In genomic region chr17:10051112-10051511, GRCh38 we compare ENCODE assay signal across 12 cellular contexts.
A peak's percentile ranks its signal among the peaks of the same experiment; 100 is the strongest.
DNase-seq lines count a peak whose midpoint lies in the region; ATAC-seq and TF ChIP-seq lines count a peak whose summit lies in the region.
"Had no signal": no experiment of that assay in that cellular context is flagged by ENCODE, and none has a peak within 500 bp of the region (broad histone marks: within the 10 kb centered on the region; RNA-seq: fewer than 3 reads in every experiment).

No MANE protein-coding gene starts in this region.

- H3K4me3 ChIP-seq in GM06990 (replicated peaks; ENCODE audit: low read depth, low read length) (peak overlapping the region; percentile 60), skeletal muscle tissue (ENCODE audit: low read length in 3 of 3) (no peak overlapping the region)
- H3K4me3 ChIP-seq: skin epidermis had no signal

- H3K36me3 ChIP-seq in GM06990 (ENCODE audit: control insufficient read depth, insufficient read depth, low read length) (no peaks in the 10 kb centered on the region), skeletal muscle tissue (ENCODE audit: control insufficient read depth in 3 of 3, insufficient read depth in 3 of 3, low read length in 3 of 3) (peaks cover 0 to 2% (median 0%) of the 10 kb centered on the region in 3 donors)

- CTCF ChIA-PET in activated CD8-positive, alpha-beta memory T cell treated with anti-CD3 and anti-CD28 coated beads, Interleukin-2, amount 10 ng/mL, durations not matched to agents 7 days and 5 days (lab: Charles Lee): no interaction called here

- no peaks in the 10 kb centered on the region for H3K9me3 Mint-ChIP-seq in effector memory CD8-positive, alpha-beta T cell
- peaks cover 3% of the 10 kb centered on the region for H3K9me3 Mint-ChIP-seq in activated CD8-positive, alpha-beta memory T cell treated with anti-CD3 and anti-CD28 coated beads, Interleukin-2, amount 10 ng/mL, durations not matched to agents 7 days and 5 days (ENCODE audit: low read depth)

- peak; percentile 14 for ATAC-seq in HG03558 (IDR thresholded peaks at IDR 0.05; ENCODE audit: extremely low read depth, unreplicated experiment)
- ATAC-seq in effector memory CD8-positive, alpha-beta T cell (replicated peaks): no peak
- ATAC-seq in activated CD8-positive, alpha-beta memory T cell treated with anti-CD3 and anti-CD28 coated beads, Interleukin-2, amount 10 ng/mL, durations not matched to agents 7 days and 5 days: no peak

- H3K27me3 Mint-ChIP-seq in effector memory CD8-positive, alpha-beta T cell: no peaks in the 10 kb centered on the region
- H3K27me3 Mint-ChIP-seq in activated CD8-positive, alpha-beta memory T cell treated with anti-CD3 and anti-CD28 coated beads, Interleukin-2, amount 10 ng/mL, durations not matched to agents 7 days and 5 days: no peaks in the 10 kb centered on the region

- peak overlapping the region; percentile 82 to 89 for H3K27ac Mint-ChIP-seq in effector memory CD8-positive, alpha-beta T cell
- no peak overlapping the region for H3K27ac Mint-ChIP-seq in activated CD8-positive, alpha-beta memory T cell treated with anti-CD3 and anti-CD28 coated beads, Interleukin-2, amount 10 ng/mL, durations not matched to agents 7 days and 5 days

- peaks cover 0 to 4% (median 0%) of the 10 kb centered on the region in 3 donors for H3K9me3 ChIP-seq in skeletal muscle tissue (ENCODE audit: control insufficient read depth in 3 of 3, low read length in 3 of 3)

- H3K27me3 ChIP-seq in GM06990 (replicated peaks; ENCODE audit: control insufficient read depth, insufficient read depth, low read length) (no peaks in the 10 kb centered on the region), skeletal muscle tissue (ENCODE audit: control insufficient read depth in 3 of 3, insufficient read depth in 3 of 3, low read length in 3 of 3) (peaks cover 0 to 2% (median 0%) of the 10 kb centered on the region in 3 donors)

- peak overlapping the region; percentile 49 to 56 for H3K4me3 Mint-ChIP-seq in effector memory CD8-positive, alpha-beta T cell
- H3K4me3 Mint-ChIP-seq in activated CD8-positive, alpha-beta memory T cell treated with anti-CD3 and anti-CD28 coated beads, Interleukin-2, amount 10 ng/mL, durations not matched to agents 7 days and 5 days: no peak overlapping the region

- TF ChIP-seq CTCF in GM06990 (IDR thresholded peaks at IDR 0.05; ENCODE audit: insufficient read depth, low read length, poor library complexity, severe bottlenecking): no peak

- H3K4me1 Mint-ChIP-seq in effector memory CD8-positive, alpha-beta T cell (ENCODE audit: low read depth in 2 of 2): peaks cover 44 to 46% of the 10 kb centered on the region in 2 donors
- H3K4me1 Mint-ChIP-seq in activated CD8-positive, alpha-beta memory T cell treated with anti-CD3 and anti-CD28 coated beads, Interleukin-2, amount 10 ng/mL, durations not matched to agents 7 days and 5 days: peaks cover 13% of the 10 kb centered on the region

- peaks cover 4 to 27% (median 10%) of the 10 kb centered on the region in 3 donors for H3K4me1 ChIP-seq in skeletal muscle tissue (ENCODE audit: control insufficient read depth in 3 of 3, insufficient read depth in 3 of 3, low read length in 3 of 3)

- no peak for DNase-seq in GM06990 (ENCODE audit: extremely low read depth, insufficient read length)
- DNase-seq in effector memory CD8-positive, alpha-beta T cell: no peak
- DNase-seq in activated CD8-positive, alpha-beta memory T cell treated with anti-CD3 and anti-CD28 coated beads, Interleukin-2, amount 10 ng/mL, durations not matched to agents 7 days and 5 days: no peak
- no peak for DNase-seq in UCSD-AML1 (lab: John Stamatoyannopoulos, UW; ENCODE audit: unreplicated experiment)
- DNase-seq in retina: no peak
- DNase-seq in stimulated activated CD4-positive, alpha-beta T cell treated with anti-CD3 and anti-CD28 coated beads, Interleukin-4, amount 100 ng/mL, for 4 hours: no peak
- DNase-seq: activated T-cell treated with anti-CD3 and anti-CD28 coated beads, Interleukin-2, amount 50 U/mL, for 1 hour; SHP77 had no signal

- peak overlapping the region; percentile 69 for H3K27ac ChIP-seq in skeletal muscle tissue (ENCODE audit: low read depth, low read length)
- H3K27ac ChIP-seq: VCaP had no signal

- peaks cover 12% of the 10 kb centered on the region for H3K36me3 Mint-ChIP-seq in effector memory CD8-positive, alpha-beta T cell (ENCODE audit: insufficient read depth)
- no peaks in the 10 kb centered on the region for H3K36me3 Mint-ChIP-seq in activated CD8-positive, alpha-beta memory T cell treated with anti-CD3 and anti-CD28 coated beads, Interleukin-2, amount 10 ng/mL, durations not matched to agents 7 days and 5 days

- H3K9ac ChIP-seq in skeletal muscle tissue (ENCODE audit: low read depth in 1 of 3, low read length in 3 of 3): no peak overlapping the region
